ENCODE assay signal across 26 cellular contexts in the genomic region with DNA sequence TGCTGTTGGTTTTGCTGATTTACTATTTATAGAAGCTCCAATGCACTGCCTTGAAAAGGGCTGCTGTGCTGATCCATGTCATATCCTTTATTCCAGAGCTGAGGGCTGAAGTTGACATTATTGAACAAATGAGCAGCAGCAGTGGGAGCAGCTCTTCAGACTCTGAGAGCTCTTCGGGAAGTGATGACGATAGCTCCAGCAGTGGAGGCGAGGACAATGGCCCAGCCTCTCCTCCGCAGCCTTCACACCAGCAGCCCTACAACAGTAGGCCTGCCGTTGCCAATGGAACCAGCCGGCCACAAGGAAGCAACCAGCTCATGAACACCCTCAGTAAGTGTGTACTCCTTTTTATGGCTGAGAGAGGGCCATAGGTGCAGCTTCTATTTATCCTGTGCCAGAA. TPM values are rescaled to one million over a fixed set of nuclear protein-coding genes. Genes with fewer than 3 reads are reported as not detected.
DNase-seq lines count a peak whose midpoint lies in the region; FAIRE-seq and TF ChIP-seq lines count a peak whose summit lies in the region.
"Had no signal": no experiment of that assay in that cellular context is flagged by ENCODE, and none has a peak within 500 bp of the region (broad histone marks: within the 10 kb centered on the region; RNA-seq: fewer than 3 reads in every experiment).

No MANE protein-coding gene starts in this region.

- no peak overlapping the region for H2BK12ac ChIP-seq in trophoblast cell (ENCODE audit: low read length)

- no peak overlapping the region for H3K18ac ChIP-seq in trophoblast cell (ENCODE audit: low read length)

- no peak overlapping the region for H4K8ac ChIP-seq in trophoblast cell (ENCODE audit: low read depth, low read length)

- no peaks in the 10 kb centered on the region for H3K4me1 ChIP-seq in trophoblast cell (ENCODE audit: control insufficient read depth in 1 of 2, insufficient read depth in 2 of 2, low read length in 2 of 2)
- H3K4me1 ChIP-seq: A549, SJSA1 had no signal

- no peaks in the 10 kb centered on the region for H3K79me1 ChIP-seq in trophoblast cell (ENCODE audit: low read length)

- intact Hi-C loops in CD14-positive monocyte (cut with micrococcal nuclease), result no loop called here

- H3K9me3 Mint-ChIP-seq in CD14-positive monocyte (peaks cover 0 to 2% (median 0%) of the 10 kb centered on the region in 7 donors), glutamatergic neuron (ENCODE audit: unreplicated experiment) (no peaks in the 10 kb centered on the region)

- H3K36me3 Mint-ChIP-seq in CD14-positive monocyte (peaks cover 85 to 94% of the 10 kb centered on the region in 2 donors), glutamatergic neuron (ENCODE audit: unreplicated experiment) (no peaks in the 10 kb centered on the region)

- no peak overlapping the region for H4K91ac ChIP-seq in trophoblast cell (ENCODE audit: low read depth, low read length)

- no peak overlapping the region for H3K4me2 ChIP-seq in trophoblast cell (ENCODE audit: low read length)
- H3K4me2 ChIP-seq: A549 had no signal

- no peak overlapping the region for H2AFZ ChIP-seq in trophoblast cell (ENCODE audit: insufficient read depth, low read length, poor library complexity)

- H3K27ac Mint-ChIP-seq in CD14-positive monocyte (peak overlapping the region in 6 of 7 donors; percentile 55 to 96 (median 74)), glutamatergic neuron (ENCODE audit: unreplicated experiment) (peak overlapping the region; percentile 52)
- H3K27ac Mint-ChIP-seq: B cell had no signal

- H4K12ac ChIP-seq in trophoblast cell (ENCODE audit: low read depth, low read length), result no peak overlapping the region

- DNase-seq in CD14-positive monocyte (ENCODE audit: low spot score) (no peak), NCI-H2029 treated with DMSO at 0.1 percent for 48 hours (lab: John Stamatoyannopoulos, UW) (peak; percentile 69), glutamatergic neuron (no peak), putamen (ENCODE audit: low spot score) (peak; percentile 70), trophoblast cell (no peak), D721Med (ENCODE audit: insufficient read length, low spot score) (no peak), AG08396 (ENCODE audit: low spot score) (no peak)
- DNase-seq: Calu3, DMS153, DND-41, H7, KBM-7, MG63, NCI-H1105 treated with DMSO at 0.1 percent for 48 hours, NCI-H146, NCI-H1930, NCI-H446 treated with DMSO at 0.1 percent for 48 hours, NCI-H526, Right ventricle myocardium superior, RPMI8226 had no signal

- H3K27me3 ChIP-seq in trophoblast cell (ENCODE audit: insufficient read depth, low read length), result no peaks in the 10 kb centered on the region
- H3K27me3 ChIP-seq: MG63, SJSA1 had no signal

- no peak overlapping the region for H3K14ac ChIP-seq in trophoblast cell (ENCODE audit: low read length)

- WGBS in trophoblast cell (ENCODE audit: extremely low coverage, insufficient coverage, insufficient read length), result no CpG with 5 or more reads among the region's 6 CpGs

- no peak overlapping the region for H2AK5ac ChIP-seq in trophoblast cell (ENCODE audit: low read length)

- no peak overlapping the region for H3K4me3 ChIP-seq in trophoblast cell (ENCODE audit: low read depth, low read length)
- H3K4me3 ChIP-seq: A549, MG63, SJSA1 had no signal

- H3K9me3 ChIP-seq in trophoblast cell (ENCODE audit: insufficient read depth, low read depth, low read length), result no peaks in the 10 kb centered on the region
- H3K9me3 ChIP-seq: A549, MG63, SJSA1 had no signal

- H3K9ac ChIP-seq in trophoblast cell (ENCODE audit: low read length), result no peak overlapping the region

- no peak overlapping the region for H3K23ac ChIP-seq in trophoblast cell (ENCODE audit: low read length)

- H3K79me2 ChIP-seq in trophoblast cell (ENCODE audit: control insufficient read depth, insufficient read depth, low read length, poor library complexity), result no peaks in the 10 kb centered on the region

- H3K27ac ChIP-seq in trophoblast cell (ENCODE audit: low read depth, low read length), result no peak overlapping the region
- H3K27ac ChIP-seq: A549, C4-2B, SJSA1 had no signal

- H2BK120ac ChIP-seq in trophoblast cell (ENCODE audit: insufficient read depth, low read length, poor library complexity), result no peak overlapping the region

- peaks cover 45% of the 10 kb centered on the region for H3K4me1 Mint-ChIP-seq in CD14-positive monocyte
- H3K4me1 Mint-ChIP-seq in glutamatergic neuron (ENCODE audit: low read depth, unreplicated experiment), result no peaks in the 10 kb centered on the region
- H3K4me1 Mint-ChIP-seq: B cell had no signal

- no peak for TF ChIP-seq CTCF in CD14-positive monocyte (IDR thresholded peaks at IDR 0.05)
- no peak for TF ChIP-seq CTCF in glutamatergic neuron (IDR thresholded peaks at IDR 0.05; ENCODE audit: partially characterized antibody, unreplicated experiment)
- TF ChIP-seq CTCF in D721Med (IDR thresholded peaks at IDR 0.05; ENCODE audit: insufficient read depth, missing control alignments), result no peak

- H3K4ac ChIP-seq in trophoblast cell (ENCODE audit: low read depth, low read length), result no peak overlapping the region

- no peak for FAIRE-seq in D721Med (lab: Jason Lieb, UNC)
- FAIRE-seq: A549, GM12892, GM19239 had no signal

- H3K36me3 ChIP-seq in trophoblast cell (ENCODE audit: control insufficient read depth in 1 of 2, insufficient read depth in 2 of 2, low read length in 2 of 2), result peaks cover 24 to 52% of the 10 kb centered on the region in 2 experiments

- H3K4me3 Mint-ChIP-seq in CD14-positive monocyte, result no peak overlapping the region
- no peak overlapping the region for H3K4me3 Mint-ChIP-seq in glutamatergic neuron (ENCODE audit: unreplicated experiment)
- H3K4me3 Mint-ChIP-seq: B cell had no signal

- H2BK5ac ChIP-seq in trophoblast cell (ENCODE audit: low read depth, low read length, poor library complexity), result no peak overlapping the region

- H3K27me3 Mint-ChIP-seq in CD14-positive monocyte (ENCODE audit: low read depth in 3 of 3), result peaks cover 0 to 1% (median 0%) of the 10 kb centered on the region in 3 donors
- H3K27me3 Mint-ChIP-seq in glutamatergic neuron (ENCODE audit: unreplicated experiment), result no peaks in the 10 kb centered on the region
- H3K27me3 Mint-ChIP-seq: B cell had no signal

RNA-seq across cellular contexts. Expression of a gene that starts 8.8 kb away (rescaled TPM):
- polyA plus RNA-seq in CD14-positive monocyte, result 1 to 10 TPM; 9.0 to 9.1 TPM
- 43.9 TPM for total RNA-seq in glutamatergic neuron (ENCODE audit: unreplicated experiment)
- 44.8 and 48.3 TPM in 2 replicates for polyA plus RNA-seq in trophoblast cell (2013)

RNA-seq across cellular contexts. Expression of a gene that starts 8.9 kb away (rescaled TPM):
- 10 to 100 TPM in 1 of 2 donors, 1 to 10 TPM in 1; 9.1 to 15.1 TPM for polyA plus RNA-seq in CD14-positive monocyte
- 25.9 TPM for total RNA-seq in glutamatergic neuron (ENCODE audit: unreplicated experiment)
- polyA plus RNA-seq in trophoblast cell (2013), result 19.9 TPM in 2 replicates

Comparison
In these comparisons a context has a peak if more than half of its experiments do, and no peak if none do; other contexts are left out.
1. DNase-seq: peak in NCI-H2029 treated with DMSO at 0.1 percent for 48 hours (single experiment) and putamen (single experiment); none in CD14-positive monocyte (single experiment), glutamatergic neuron (single experiment), trophoblast cell (0 of 2), D721Med (single experiment) and AG08396 (single experiment).